9 cellular contexts compared by ENCODE assay signal in genomic region chr1:221845650-221846371, GRCh38.
DNase-seq lines count a peak whose midpoint lies in the region; ATAC-seq and TF ChIP-seq lines count a peak whose summit lies in the region.
"Had no signal": no experiment of that assay in that cellular context is flagged by ENCODE, and none has a peak within 500 bp of the region (broad histone marks: within the 10 kb centered on the region; RNA-seq: fewer than 3 reads in every experiment).

No MANE protein-coding gene starts in this region.

- H3K27ac ChIP-seq in osteoblast (ENCODE audit: low read depth, low read length): no peak overlapping the region

- DNase-seq in DMS79 treated with DMSO at 0.1 percent for 48 hours (lab: John Stamatoyannopoulos, UW) (peak; percentile 25), NCI-H2196 (lab: John Stamatoyannopoulos, UW; ENCODE audit: unreplicated experiment) (peak; percentile 72), cardiac fibroblast (ENCODE audit: low read depth in 2 of 2) (peak; percentile 68 to 89), osteoblast (ENCODE audit: insufficient read length, low spot score, missing footprints) (no peak), H7 (no peak), NOMO-1 treated with DMSO at 0.1 percent for 48 hours (lab: John Stamatoyannopoulos, UW; ENCODE audit: unreplicated experiment) (no peak)
- DNase-seq in natural killer cell treated with Interleukin-12 subunit alpha and Interleukin-12 subunit beta and Interleukin-15 and Interleukin-18, amount 100 ng/mL, for 72 hours (ENCODE audit: low spot score): no peak

- H4K20me1 ChIP-seq in osteoblast (ENCODE audit: insufficient read depth, low read length): no peaks in the 10 kb centered on the region

- H3K36me3 ChIP-seq in osteoblast (ENCODE audit: insufficient read depth, low read length) (no peaks in the 10 kb centered on the region), H7 (replicated peaks; ENCODE audit: control insufficient read depth, insufficient read depth, low read length) (no peaks in the 10 kb centered on the region)

- TF ChIP-seq CTCF in cardiac fibroblast (IDR thresholded peaks at IDR 0.05; ENCODE audit: low read depth, low read length) (no peak), osteoblast (IDR thresholded peaks at IDR 0.05; ENCODE audit: extremely low read depth, low read depth, low read length) (no peak)

- H3K27me3 ChIP-seq in osteoblast (ENCODE audit: insufficient read depth, low read length) (no peaks in the 10 kb centered on the region), H7 (ENCODE audit: control insufficient read depth, insufficient read depth, low read length) (no peaks in the 10 kb centered on the region)

- H3K27ac Mint-ChIP-seq in natural killer cell treated with Interleukin-12 subunit alpha and Interleukin-12 subunit beta and Interleukin-15 and Interleukin-18, amount 100 ng/mL, for 72 hours: no peak overlapping the region
- H3K27ac Mint-ChIP-seq: activated naive CD4-positive, alpha-beta T cell treated with anti-CD3 and anti-CD28 coated beads, Interleukin-2, amount 50 U/mL, for 24 hours had no signal

- no peaks in the 10 kb centered on the region for H3K79me2 ChIP-seq in osteoblast (ENCODE audit: insufficient read depth, low read length)

- no peak overlapping the region for H3K4me3 ChIP-seq in cardiac fibroblast (replicated peaks in 1 of 2; ENCODE audit: low read depth in 2 of 2, low read length in 2 of 2)
- no peak overlapping the region for H3K4me3 ChIP-seq in osteoblast (ENCODE audit: insufficient read depth, low read length)
- H3K4me3 ChIP-seq in H7 (ENCODE audit: insufficient read depth, low read depth, low read length): no peak overlapping the region

- no peaks in the 10 kb centered on the region for H3K27me3 Mint-ChIP-seq in natural killer cell treated with Interleukin-12 subunit alpha and Interleukin-12 subunit beta and Interleukin-15 and Interleukin-18, amount 100 ng/mL, for 72 hours
- H3K27me3 Mint-ChIP-seq: activated naive CD4-positive, alpha-beta T cell treated with anti-CD3 and anti-CD28 coated beads, Interleukin-2, amount 50 U/mL, for 24 hours had no signal

- no peak for ATAC-seq in natural killer cell treated with Interleukin-12 subunit alpha and Interleukin-12 subunit beta and Interleukin-15 and Interleukin-18, amount 100 ng/mL, for 72 hours
- ATAC-seq in HG03342 (IDR thresholded peaks at IDR 0.05; ENCODE audit: unreplicated experiment): no peak

- H3K9me3 Mint-ChIP-seq in natural killer cell treated with Interleukin-12 subunit alpha and Interleukin-12 subunit beta and Interleukin-15 and Interleukin-18, amount 100 ng/mL, for 72 hours: no peaks in the 10 kb centered on the region
- H3K9me3 Mint-ChIP-seq: activated naive CD4-positive, alpha-beta T cell treated with anti-CD3 and anti-CD28 coated beads, Interleukin-2, amount 50 U/mL, for 24 hours had no signal

- peaks cover 6% of the 10 kb centered on the region for H3K4me1 ChIP-seq in osteoblast (ENCODE audit: insufficient read depth, low read length)

- H2AFZ ChIP-seq in osteoblast (ENCODE audit: low read length): peak overlapping the region; percentile 27

- H3K4me3 Mint-ChIP-seq in natural killer cell treated with Interleukin-12 subunit alpha and Interleukin-12 subunit beta and Interleukin-15 and Interleukin-18, amount 100 ng/mL, for 72 hours: no peak overlapping the region
- H3K4me3 Mint-ChIP-seq: activated naive CD4-positive, alpha-beta T cell treated with anti-CD3 and anti-CD28 coated beads, Interleukin-2, amount 50 U/mL, for 24 hours had no signal

- H3K36me3 Mint-ChIP-seq in natural killer cell treated with Interleukin-12 subunit alpha and Interleukin-12 subunit beta and Interleukin-15 and Interleukin-18, amount 100 ng/mL, for 72 hours: no peaks in the 10 kb centered on the region
- H3K36me3 Mint-ChIP-seq: activated naive CD4-positive, alpha-beta T cell treated with anti-CD3 and anti-CD28 coated beads, Interleukin-2, amount 50 U/mL, for 24 hours had no signal

- no peak overlapping the region for H3K4me2 ChIP-seq in osteoblast (ENCODE audit: insufficient read depth, low read length)

- no peaks in the 10 kb centered on the region for H3K9me3 ChIP-seq in osteoblast (ENCODE audit: low read depth, low read length)

- peaks cover 11 to 12% of the 10 kb centered on the region in 2 donors for H3K4me1 Mint-ChIP-seq in natural killer cell treated with Interleukin-12 subunit alpha and Interleukin-12 subunit beta and Interleukin-15 and Interleukin-18, amount 100 ng/mL, for 72 hours (ENCODE audit: low read depth in 2 of 2)
- H3K4me1 Mint-ChIP-seq: activated naive CD4-positive, alpha-beta T cell treated with anti-CD3 and anti-CD28 coated beads, Interleukin-2, amount 50 U/mL, for 24 hours had no signal

Comparison
In these comparisons a context has a peak if more than half of its experiments do, and no peak if none do; other contexts are left out.
1. DNase-seq: peak in DMS79 treated with DMSO at 0.1 percent for 48 hours (single experiment), NCI-H2196 (single experiment) and cardiac fibroblast (2 of 2); none in osteoblast (single experiment), natural killer cell treated with Interleukin-12 subunit alpha and Interleukin-12 subunit beta and Interleukin-15 and Interleukin-18, amount 100 ng/mL, for 72 hours (single experiment), H7 (single experiment) and NOMO-1 treated with DMSO at 0.1 percent for 48 hours (single experiment).